23 cellular contexts compared by ENCODE assay signal in the genomic region with DNA sequence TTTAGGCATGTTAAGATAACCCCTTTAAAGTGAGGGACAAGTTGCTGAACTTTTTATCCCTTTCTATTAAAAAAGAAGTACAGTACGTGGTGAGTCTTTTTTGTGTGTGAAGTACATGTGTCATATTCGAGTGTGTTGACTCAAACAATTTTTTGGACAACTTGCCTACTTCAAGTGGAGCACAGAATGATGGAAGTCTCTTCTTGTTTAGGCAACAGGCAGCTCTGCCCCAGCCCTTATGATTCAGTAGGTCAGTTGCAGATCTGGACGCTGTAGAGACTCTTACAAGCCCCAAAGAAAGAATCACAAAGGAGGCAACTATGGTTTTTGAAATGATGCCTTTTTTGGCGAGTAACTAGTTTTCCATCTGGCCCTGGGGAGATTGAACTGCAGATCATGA. TPM values are rescaled to one million over a fixed set of nuclear protein-coding genes. Genes with fewer than 3 reads are reported as not detected.
A peak's percentile ranks its signal among the peaks of the same experiment; 100 is the strongest.
DNase-seq lines count a peak whose midpoint lies in the region; ATAC-seq and TF ChIP-seq lines count a peak whose summit lies in the region.
"Had no signal": no experiment of that assay in that cellular context is flagged by ENCODE, and none has a peak within 500 bp of the region (broad histone marks: within the 10 kb centered on the region; RNA-seq: fewer than 3 reads in every experiment).

No MANE protein-coding gene starts in this region.

- no peak overlapping the region for H4K5ac ChIP-seq in IMR-90 (ENCODE audit: low read depth, low read length)

- no peaks in the 10 kb centered on the region for H3K36me3 ChIP-seq in IMR-90 (ENCODE audit: control insufficient read depth, insufficient read depth, low read length)
- H3K36me3 ChIP-seq: SJCRH30 had no signal

- no peaks in the 10 kb centered on the region for H3K27me3 ChIP-seq in IMR-90 (ENCODE audit: control insufficient read depth, insufficient read depth, low read length)
- H3K27me3 ChIP-seq: BLaER1 treated with 17β-estradiol and CSF1 and Interleukin-3, amounts not matched to agents 10 nM and 100 nM; SJCRH30 had no signal

- in situ Hi-C loops in IMR-90 (cut with MboI; ENCODE audit: low sequenced_read_pairs) = no loop called here

- no peak for TF ChIP-seq CTCF in IMR-90 (conservative IDR thresholded peaks at IDR 0.05; ENCODE audit: low read depth, low read length)
- no peak for TF ChIP-seq CTCF in cardiac fibroblast (IDR thresholded peaks at IDR 0.05; ENCODE audit: low read depth, low read length)

- ATAC-seq in IMR-90 (ENCODE audit: low read depth) = peak; percentile 19; the same call in 1 of the 2 replicates
- ATAC-seq in HG02938 (IDR thresholded peaks at IDR 0.05; ENCODE audit: unreplicated experiment) = no peak
- ATAC-seq: CD8-positive, alpha-beta T cell; GM12878; Panc1 had no signal

- no peaks in the 10 kb centered on the region for H3K9me1 ChIP-seq in IMR-90 (ENCODE audit: insufficient read depth, low read length)

- POLR2A ChIA-PET in IMR-90 (lab: Charles Lee; ENCODE audit: unreplicated experiment) = no interaction called here

- no peak overlapping the region for H3K14ac ChIP-seq in IMR-90 (replicated peaks; ENCODE audit: low read depth, low read length)

- H2AFZ ChIP-seq in IMR-90 (replicated peaks; ENCODE audit: low read length, poor library complexity) = no peak overlapping the region

- no peak overlapping the region for H3K4ac ChIP-seq in IMR-90 (ENCODE audit: low read depth, low read length)

- TF ChIP-seq POLR2A in IMR-90 (IDR thresholded peaks at IDR 0.05; ENCODE audit: low read depth, low read length) = no peak

- no peak overlapping the region for H2BK5ac ChIP-seq in IMR-90 (ENCODE audit: low read depth, low read length, poor library complexity, severe bottlenecking)

- no TSS peak for BruUV-seq in IMR-90 (replicated peaks; lab: Mats Ljungman, UMichigan)

- CTCF ChIA-PET in IMR-90 (lab: Yijun Ruan, JAX) = no interaction called here

- no peak overlapping the region for H3K56ac ChIP-seq in IMR-90 (ENCODE audit: extremely low read depth, insufficient read depth, low read length)

- H3K9ac ChIP-seq in IMR-90 (ENCODE audit: low read depth, low read length) = no peak overlapping the region
- H3K9ac ChIP-seq: BLaER1 treated with 17β-estradiol and CSF1 and Interleukin-3, amounts not matched to agents 10 nM and 100 nM had no signal

- H2BK15ac ChIP-seq in IMR-90 (ENCODE audit: low read depth, low read length) = no peak overlapping the region

- H4K20me1 ChIP-seq in IMR-90 (ENCODE audit: insufficient read depth, low read length) = no peaks in the 10 kb centered on the region
- H4K20me1 ChIP-seq: BLaER1 treated with 17β-estradiol and CSF1 and Interleukin-3, amounts not matched to agents 10 nM and 100 nM had no signal

- dilution Hi-C loops in IMR-90 (cut with HindIII; ENCODE audit: low sequenced_read_pairs, unreplicated experiment) = no loop called here

- no peaks in the 10 kb centered on the region for H3K4me1 ChIP-seq in IMR-90 (ENCODE audit: control insufficient read depth, insufficient read depth, low read length)
- H3K4me1 ChIP-seq: SJCRH30 had no signal

- H4K91ac ChIP-seq in IMR-90 (ENCODE audit: insufficient read depth, low read depth, low read length) = no peak overlapping the region

- H3K18ac ChIP-seq in IMR-90 (ENCODE audit: low read depth, low read length) = no peak overlapping the region

- H3K23ac ChIP-seq in IMR-90 (ENCODE audit: low read depth, low read length) = no peak overlapping the region

- no peaks in the 10 kb centered on the region for H3K9me3 ChIP-seq in IMR-90 (ENCODE audit: control insufficient read depth, insufficient read depth, low read length)

- H2BK20ac ChIP-seq in IMR-90 (ENCODE audit: low read depth, low read length) = no peak overlapping the region

- H3K79me1 ChIP-seq in IMR-90 (ENCODE audit: low read depth in 1 of 2, low read length in 2 of 2) = no peaks in the 10 kb centered on the region; a peak in 1 of 4 replicates

- H3K27ac ChIP-seq in IMR-90 (ENCODE audit: insufficient read depth, low read length) = no peak overlapping the region
- H3K27ac ChIP-seq: BLaER1 treated with 17β-estradiol and CSF1 and Interleukin-3, amounts not matched to agents 10 nM and 100 nM; SJCRH30 had no signal

- H2AK9ac ChIP-seq in IMR-90 (replicated peaks; ENCODE audit: low read depth, low read length, poor library complexity) = no peak overlapping the region

- no peak overlapping the region for H3K4me2 ChIP-seq in IMR-90 (ENCODE audit: low read depth, low read length)
- H3K4me2 ChIP-seq: BLaER1 treated with 17β-estradiol and CSF1 and Interleukin-3, amounts not matched to agents 10 nM and 100 nM had no signal

- no peak overlapping the region for H4K8ac ChIP-seq in IMR-90 (ENCODE audit: low read depth in 2 of 2, low read length in 2 of 2)

- no peak overlapping the region for H2BK120ac ChIP-seq in IMR-90 (ENCODE audit: low read depth, low read length)

- no peak for TF ChIP-seq RAD21 in IMR-90 (IDR thresholded peaks at IDR 0.05; ENCODE audit: low read length)

- no peak overlapping the region for H2AK5ac ChIP-seq in IMR-90 (ENCODE audit: low read depth, low read length)

- peak; percentile 43 for DNase-seq in IMR-90
- peak; percentile 31 to 37 for DNase-seq in cardiac fibroblast (ENCODE audit: low read depth in 2 of 2)
- peak; percentile 8 for DNase-seq in hepatic stellate cell (ENCODE audit: low spot score)
- DNase-seq in mesenteric fat pad (ENCODE audit: low spot score) = no peak
- DNase-seq in stimulated activated CD4-positive, alpha-beta T cell treated with anti-CD3 and anti-CD28 coated beads, Interleukin-2, amount 100 ng/mL, for 24 hours = no peak
- DNase-seq in hippocampal formation (lab: John Stamatoyannopoulos, UW) = no peak
- DNase-seq: ACHN; CD8-positive, alpha-beta T cell; DND-41; GOT3; HCEC 1CT; KG1; NCI-H1092 treated with DMSO at 0.1 percent for 48 hours; NCI-H146; NCI-H2029; NCI-H345; NCI-H524; NCI-H82; SJCRH30 had no signal

- intact Hi-C loops in IMR-90 (cut with micrococcal nuclease) = no loop called here

- WGBS in IMR-90 (ENCODE audit: extremely low coverage in 2 of 2, insufficient read length in 1 of 2), 2 experiments = no CpG with 5 or more reads among the region's 4 CpGs

- H3K4me3 ChIP-seq in IMR-90 (ENCODE audit: insufficient read depth, low read depth, low read length) (no peak overlapping the region), cardiac fibroblast (replicated peaks in 1 of 2; ENCODE audit: low read depth in 2 of 2, low read length in 2 of 2) (no peak overlapping the region)
- H3K4me3 ChIP-seq: BLaER1 treated with 17β-estradiol and CSF1 and Interleukin-3, amounts not matched to agents 10 nM and 100 nM; GM12878; SJCRH30 had no signal

TF ChIP-seq in IMR-90, 13 proteins besides CTCF, POLR2A, EP300 and RAD21:
- TF ChIP-seq MAFK (IDR thresholded peaks at IDR 0.05; ENCODE audit: low read depth, low read length) (no peak), CHD1 (IDR thresholded peaks at IDR 0.05; ENCODE audit: low read depth, low read length) (no peak)
- TF ChIP-seq, protein P1, sequence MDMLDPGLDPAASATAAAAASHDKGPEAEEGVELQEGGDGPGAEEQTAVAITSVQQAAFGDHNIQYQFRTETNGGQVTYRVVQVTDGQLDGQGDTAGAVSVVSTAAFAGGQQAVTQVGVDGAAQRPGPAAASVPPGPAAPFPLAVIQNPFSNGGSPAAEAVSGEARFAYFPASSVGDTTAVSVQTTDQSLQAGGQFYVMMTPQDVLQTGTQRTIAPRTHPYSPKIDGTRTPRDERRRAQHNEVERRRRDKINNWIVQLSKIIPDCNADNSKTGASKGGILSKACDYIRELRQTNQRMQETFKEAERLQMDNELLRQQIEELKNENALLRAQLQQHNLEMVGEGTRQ (IDR thresholded peaks at IDR 0.05; ENCODE audit: low read depth, low read length) = no peak

RNA-seq across cellular contexts. Expression of a gene that starts 14.4 kb away (rescaled TPM):
- total RNA-seq in IMR-90 (2012; rRNA removed) (6.8 and 8.1 TPM in 2 replicates), mesenteric fat pad (1.3 TPM)
- 2.2 and 3.1 TPM in 2 replicates for polyA plus RNA-seq in IMR-90 (2012; rRNA removed)
- polyA plus RNA-seq in IMR-90 (2012; cell fraction: cytosol; rRNA removed) = 0.69 and 0.91 TPM in 2 replicates
- 0.83 and 3.1 TPM in 2 replicates for polyA plus RNA-seq in IMR-90 (2012; cell fraction: nucleus; rRNA removed; ENCODE audit: low replicate concordance)

RNA-seq across cellular contexts. Expression of a gene that starts 41.2 kb away (rescaled TPM):
- total RNA-seq in IMR-90 (2012; rRNA removed) (1.6 and 2.5 TPM in 2 replicates), mesenteric fat pad (3.0 TPM)
- 1.2 TPM in 2 replicates for polyA plus RNA-seq in IMR-90 (2012; rRNA removed)
- 0.54 and 0.83 TPM in 2 replicates for polyA plus RNA-seq in IMR-90 (2012; cell fraction: cytosol; rRNA removed)
- polyA plus RNA-seq in IMR-90 (2012; cell fraction: nucleus; rRNA removed; ENCODE audit: low replicate concordance) = 0.74 and 2.2 TPM in 2 replicates

Comparison
In these comparisons a context has a peak if more than half of its experiments do, and no peak if none do; other contexts are left out.
1. DNase-seq: peak in IMR-90 (single experiment), cardiac fibroblast (2 of 2) and hepatic stellate cell (single experiment); none in mesenteric fat pad (single experiment), stimulated activated CD4-positive, alpha-beta T cell treated with anti-CD3 and anti-CD28 coated beads, Interleukin-2, amount 100 ng/mL, for 24 hours (0 of 2) and hippocampal formation (0 of 2).